8 cellular contexts compared by ENCODE assay signal in the genomic region with DNA sequence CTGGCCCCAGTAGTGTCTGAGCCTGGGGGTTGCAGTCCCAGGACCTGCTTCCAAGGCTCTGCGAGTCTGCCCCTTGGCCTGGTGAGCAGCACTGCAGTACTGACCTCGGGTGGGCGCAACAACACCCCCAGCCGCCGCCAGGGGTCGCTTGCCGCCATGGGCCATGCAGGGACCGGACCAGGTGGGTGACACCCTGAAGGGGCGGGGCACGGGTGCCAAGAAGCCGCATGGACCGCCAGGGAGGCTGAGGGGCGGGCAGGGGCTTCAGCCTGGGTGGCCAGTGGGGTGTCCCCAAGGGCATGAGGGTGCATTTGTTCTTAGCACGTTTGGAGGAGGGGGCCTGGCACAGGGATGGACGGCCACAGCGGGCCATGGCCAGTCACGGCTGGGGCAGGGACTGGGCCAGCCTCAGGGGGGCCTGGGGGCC. TPM values are rescaled to one million over a fixed set of nuclear protein-coding genes. Genes with fewer than 3 reads are reported as not detected.
DNase-seq lines count a peak whose midpoint lies in the region; ATAC-seq and TF ChIP-seq lines count a peak whose summit lies in the region.

No MANE protein-coding gene starts in this region.

- H2AFZ ChIP-seq in OCI-LY1 (ENCODE audit: low read length) (no peak overlapping the region), fibroblast of lung (ENCODE audit: low read length) (no peak overlapping the region)

- no CpG with 5 or more reads among the region's 17 CpGs for WGBS in thyroid gland, 2 donors

- H3K4me2 ChIP-seq in OCI-LY1 (ENCODE audit: low read length) (no peak overlapping the region), fibroblast of lung (ENCODE audit: extremely low read depth, insufficient read depth, low read length) (no peak overlapping the region)

- H4K20me1 ChIP-seq in OCI-LY1 (ENCODE audit: insufficient read depth, low read length) (no peaks in the 10 kb centered on the region), fibroblast of lung (ENCODE audit: control insufficient read depth, extremely low read depth, insufficient read depth, low read length) (peaks cover 2% of the 10 kb centered on the region)

- intact Hi-C loops in thyroid gland (cut with DNase I): loop anchor here (5.0 kb wide), 2 partner anchors 61 to 441 kb away; no protein-coding TSS in a partner anchor

- H3F3A ChIP-seq in OCI-LY1 (ENCODE audit: insufficient read depth, low read length): no peaks in the 10 kb centered on the region

- TF ChIP-seq POLR2A in thyroid gland (IDR thresholded peaks at IDR 0.05): no peak

- H3K4me1 ChIP-seq in OCI-LY1 (ENCODE audit: insufficient read depth, low read length, severe bottlenecking) (no peaks in the 10 kb centered on the region), fibroblast of lung (ENCODE audit: control insufficient read depth, extremely low read depth, insufficient read depth, low read length) (no peaks in the 10 kb centered on the region), thyroid gland (peaks cover 0 to 5% of the 10 kb centered on the region in 2 donors)

- H3K27me3 ChIP-seq in OCI-LY1 (ENCODE audit: insufficient read depth, low read length) (no peaks in the 10 kb centered on the region), fibroblast of lung (ENCODE audit: control insufficient read depth, insufficient read depth, low read length) (no peaks in the 10 kb centered on the region), thyroid gland (no peaks in the 10 kb centered on the region)

- peak; percentile 51 for ATAC-seq in HG03159 (IDR thresholded peaks at IDR 0.05; ENCODE audit: unreplicated experiment)

- no peaks in the 10 kb centered on the region for H3K9me3 ChIP-seq in OCI-LY1 (ENCODE audit: low read length)
- H3K9me3 ChIP-seq in fibroblast of lung (ENCODE audit: control insufficient read depth, insufficient read depth, low read depth, low read length): no peaks in the 10 kb centered on the region
- H3K9me3 ChIP-seq in thyroid gland: no peaks in the 10 kb centered on the region

- no peak overlapping the region for H3K9ac ChIP-seq in OCI-LY1 (ENCODE audit: low read length)
- no peak overlapping the region for H3K9ac ChIP-seq in fibroblast of lung (ENCODE audit: insufficient read depth, low read length)

- H3K36me3 ChIP-seq in OCI-LY1 (ENCODE audit: insufficient read depth, low read length) (peaks cover 26% of the 10 kb centered on the region), fibroblast of lung (ENCODE audit: control insufficient read depth, insufficient read depth, low read length) (peaks cover 11% of the 10 kb centered on the region), thyroid gland (no peaks in the 10 kb centered on the region)

- no peaks in the 10 kb centered on the region for H3K9me2 ChIP-seq in OCI-LY1 (ENCODE audit: low read depth, low read length)

- H3K4me3 ChIP-seq in OCI-LY1 (ENCODE audit: low read depth, low read length, poor library complexity, severe bottlenecking): no peak overlapping the region
- no peak overlapping the region for H3K4me3 ChIP-seq in fibroblast of lung (replicated peaks in 1 of 4; ENCODE audit: control extremely low read depth in 1 of 4, insufficient read depth in 1 of 4, low read depth in 3 of 4, low read length in 4 of 4)
- H3K4me3 ChIP-seq in thyroid gland (replicated peaks in 1 of 3): no peak overlapping the region

- H3K79me2 ChIP-seq in OCI-LY1 (ENCODE audit: insufficient read depth, low read length) (no peaks in the 10 kb centered on the region), fibroblast of lung (ENCODE audit: control insufficient read depth, insufficient read depth, low read length) (no peaks in the 10 kb centered on the region)

- TF ChIP-seq CTCF in OCI-LY1 (IDR thresholded peaks at IDR 0.05; ENCODE audit: low read length) (peak; percentile 63), fibroblast of lung (conservative IDR thresholded peaks at IDR 0.05 in 1 of 2, IDR thresholded peaks at IDR 0.05 in 1 of 2; ENCODE audit: low read depth in 1 of 2, low read length in 2 of 2) (peak; percentile 66 to 77), thyroid gland (IDR thresholded peaks at IDR 0.05) (peak; percentile 59 to 84 (median 70))

- H3K27ac ChIP-seq in OCI-LY1 (ENCODE audit: low read depth, low read length, poor library complexity, severe bottlenecking) (no peak overlapping the region), fibroblast of lung (ENCODE audit: insufficient read depth, low read length) (no peak overlapping the region), thyroid gland (no peak overlapping the region)

- DNase-seq in EH (ENCODE audit: low read depth): peak; percentile 72
- peak; percentile 66 for DNase-seq in activated T-cell treated with anti-CD3 and anti-CD28 coated beads for 4 hours
- DNase-seq in fibroblast of lung (ENCODE audit: low read depth in 2 of 2): peak; percentile 54 to 57
- peak in 34 of 56 donors; percentile 9 to 71 (median 28) for DNase-seq in nucleus accumbens (lab: John Stamatoyannopoulos, UW)
- DNase-seq in thyroid gland: peak; percentile 68 to 75
- DNase-seq in NCI-H187 (lab: John Stamatoyannopoulos, UW): no peak

RNA-seq across cellular contexts. Expression of a gene that starts 25.0 kb away (rescaled TPM):
- 1.8 and 7.3 TPM in 2 replicates for total RNA-seq in fibroblast of lung
- polyA plus RNA-seq in fibroblast of lung: 10.2 and 43.2 TPM in 2 replicates
- polyA plus RNA-seq in fibroblast of lung (2012): 12.9 and 56.4 TPM in 2 replicates
- 11.7 and 69.8 TPM in 2 replicates for polyA minus RNA-seq in fibroblast of lung (ENCODE audit: low replicate concordance)
- 10 to 100 TPM in 1 of 4 donors, 1 to 10 TPM in 3; 4.8 to 10.3 (median 5.1) TPM for total RNA-seq in thyroid gland

RNA-seq across cellular contexts. Expression of a gene that starts 25.2 kb away (rescaled TPM):
- total RNA-seq in fibroblast of lung (24.7 and 39.6 TPM in 2 replicates), thyroid gland (100 to 1,000 TPM in 2 of 4 donors, 10 to 100 TPM in 2; 64.8 to 138 (median 106) TPM)
- 11.0 and 15.0 TPM in 2 replicates for polyA plus RNA-seq in fibroblast of lung
- 21.2 and 24.0 TPM in 2 replicates for polyA plus RNA-seq in fibroblast of lung (2012)
- polyA minus RNA-seq in fibroblast of lung (ENCODE audit: low replicate concordance): 18.0 and 35.4 TPM in 2 replicates

RNA-seq across cellular contexts. Expression of a gene that starts 34.2 kb away (rescaled TPM):
- 49.7 and 50.8 TPM in 2 replicates for total RNA-seq in fibroblast of lung
- 108 and 152 TPM in 2 replicates for polyA plus RNA-seq in fibroblast of lung
- polyA plus RNA-seq in fibroblast of lung (2012): 54.4 and 67.6 TPM in 2 replicates
- polyA minus RNA-seq in fibroblast of lung (ENCODE audit: low replicate concordance): 9.7 and 10.9 TPM in 2 replicates
- 10 to 100 TPM; 41.2 to 48.5 (median 43.3) TPM for total RNA-seq in thyroid gland

RNA-seq across cellular contexts. Expression of a gene that starts 46.8 kb away (rescaled TPM):
- under 0.01 and 0.33 TPM in 2 replicates for total RNA-seq in fibroblast of lung
- 0.11 and 0.19 TPM in 2 replicates for polyA plus RNA-seq in fibroblast of lung
- polyA plus RNA-seq in fibroblast of lung (2012): 0.21 and 0.32 TPM in 2 replicates
- polyA minus RNA-seq in fibroblast of lung (ENCODE audit: low replicate concordance): 0.24 TPM in 1 of 2 replicates, not detected in the other
- 1 to 10 TPM in 2 of 4 donors, under 1 TPM in 2; 0.78 to 5.1 (median 1.6) TPM for total RNA-seq in thyroid gland

Comparison
In these comparisons a context has a peak if more than half of its experiments do, and no peak if none do; other contexts are left out.
1. DNase-seq: peak in EH (single experiment), activated T-cell treated with anti-CD3 and anti-CD28 coated beads for 4 hours (single experiment), fibroblast of lung (2 of 2), nucleus accumbens (34 of 56) and thyroid gland (2 of 2); none in NCI-H187 (0 of 2).
2. Peak in every context shown above with its lines, with median percentiles within 50 percentile points of each other: CTCF ChIP-seq.